Comparison of ENCODE assay signal across 11 cellular contexts in the genomic region with DNA sequence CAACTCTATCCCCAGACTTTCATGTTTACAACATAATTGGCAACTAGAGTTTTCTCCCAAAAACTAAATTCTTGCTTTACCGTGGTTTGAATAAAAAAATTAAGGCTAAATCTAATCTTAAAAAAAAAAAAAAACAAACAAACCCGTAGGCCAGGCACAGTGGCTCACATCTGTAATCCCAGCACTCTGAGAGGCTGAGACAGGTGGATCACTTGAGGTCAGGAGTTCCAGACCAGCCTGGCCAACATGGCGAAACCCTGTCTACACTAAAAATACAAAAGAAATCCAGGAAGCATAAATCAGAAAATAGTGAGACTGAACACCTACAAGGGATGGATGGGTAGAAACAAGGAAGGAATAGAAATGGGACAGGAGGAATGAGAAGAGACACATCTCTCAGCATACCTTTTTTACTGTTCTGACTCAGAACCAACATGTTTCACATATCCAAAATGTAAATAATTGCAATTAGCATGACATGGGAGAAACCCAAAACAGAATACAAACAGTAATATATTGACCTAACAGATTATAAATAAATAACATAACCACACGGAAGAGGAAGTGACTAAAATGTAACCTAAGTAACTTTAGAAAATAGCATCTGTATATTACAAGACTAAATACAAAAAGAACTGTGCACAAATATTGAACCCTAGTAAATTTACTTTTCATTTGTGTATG. TPM values are rescaled to one million over a fixed set of nuclear protein-coding genes. Genes with fewer than 3 reads are reported as not detected.
A peak's percentile ranks its signal among the peaks of the same experiment; 100 is the strongest.
DNase-seq lines count a peak whose midpoint lies in the region; ATAC-seq and TF ChIP-seq lines count a peak whose summit lies in the region.
"Had no signal": no experiment of that assay in that cellular context is flagged by ENCODE, and none has a peak within 500 bp of the region (broad histone marks: within the 10 kb centered on the region; RNA-seq: fewer than 3 reads in every experiment).

No MANE protein-coding gene starts in this region.

- TF ChIP-seq CTCF in osteoblast (IDR thresholded peaks at IDR 0.05; ENCODE audit: extremely low read depth, low read depth, low read length), result no peak

- no peaks in the 10 kb centered on the region for H3K27me3 Mint-ChIP-seq in CD4-positive, alpha-beta memory T cell

- peak overlapping the region; percentile 42 to 89 (median 81) for H3K27ac Mint-ChIP-seq in CD4-positive, alpha-beta memory T cell

- POLR2A ChIA-PET in CD4-positive, alpha-beta memory T cell (lab: Charles Lee; ENCODE audit: partially characterized antibody), result interaction anchor here (7.3 kb wide), 1 partner anchor 14 kb away, joined by 84 read pairs; a partner anchor contains a TSS

- CTCF ChIA-PET in CD4-positive, alpha-beta memory T cell (lab: Charles Lee; ENCODE audit: partially characterized antibody), result interaction anchor here (0.8 to 0.9 kb wide), 2 partner anchors 16 to 127 kb away, joined by 3 to 4 read pairs; no protein-coding TSS in a partner anchor

- no peaks in the 10 kb centered on the region for H4K20me1 ChIP-seq in osteoblast (ENCODE audit: insufficient read depth, low read length)

- H3K27me3 ChIP-seq in CD4-positive, alpha-beta memory T cell (ENCODE audit: insufficient read depth, low read length), result no peaks in the 10 kb centered on the region
- H3K27me3 ChIP-seq in osteoblast (ENCODE audit: insufficient read depth, low read length), result no peaks in the 10 kb centered on the region
- H3K27me3 ChIP-seq: SJCRH30 had no signal

- H3K4me3 ChIP-seq in CD4-positive, alpha-beta memory T cell (ENCODE audit: low read length in 2 of 2), result no peak overlapping the region
- H3K4me3 ChIP-seq in osteoblast (ENCODE audit: insufficient read depth, low read length), result no peak overlapping the region
- H3K4me3 ChIP-seq: SJCRH30 had no signal

- peaks cover 99% of the 10 kb centered on the region for H3K4me1 ChIP-seq in CD4-positive, alpha-beta memory T cell (ENCODE audit: insufficient read depth, low read length)
- H3K4me1 ChIP-seq in osteoblast (ENCODE audit: insufficient read depth, low read length), result no peaks in the 10 kb centered on the region
- H3K4me1 ChIP-seq: SJCRH30 had no signal

- H3K9me3 ChIP-seq in CD4-positive, alpha-beta memory T cell (ENCODE audit: control insufficient read depth in 1 of 2, low read length in 2 of 2), result no peaks in the 10 kb centered on the region
- no peaks in the 10 kb centered on the region for H3K9me3 ChIP-seq in osteoblast (ENCODE audit: low read depth, low read length)
- H3K9me3 ChIP-seq: SJCRH30 had no signal

- peak; percentile 65 for ATAC-seq in GM18873 (IDR thresholded peaks at IDR 0.05; ENCODE audit: low FRiP score, unreplicated experiment)
- ATAC-seq in HG02678 (IDR thresholded peaks at IDR 0.05; ENCODE audit: unreplicated experiment), result peak; percentile 73
- ATAC-seq in HG03521 (IDR thresholded peaks at IDR 0.05; ENCODE audit: unreplicated experiment), result peak; percentile 71

- H3K4me3 Mint-ChIP-seq in CD4-positive, alpha-beta memory T cell, result peak overlapping the region in 7 of 8 donors; percentile 25 to 76 (median 65)

- H3K27ac ChIP-seq in CD4-positive, alpha-beta memory T cell (ENCODE audit: low read depth, low read length), result no peak overlapping the region
- no peak overlapping the region for H3K27ac ChIP-seq in osteoblast (ENCODE audit: low read depth, low read length)
- H3K27ac ChIP-seq: SJCRH30 had no signal

- no peak for DNase-seq in CD4-positive, alpha-beta memory T cell
- no peak for DNase-seq in NCI-H345 treated with DMSO at 0.1 percent for 48 hours (lab: John Stamatoyannopoulos, UW; ENCODE audit: unreplicated experiment)
- no peak for DNase-seq in osteoblast (ENCODE audit: insufficient read length, low spot score, missing footprints)
- DNase-seq in NCI-H2029 treated with DMSO at 0.1 percent for 48 hours (lab: John Stamatoyannopoulos, UW), result no peak
- DNase-seq in GM19240 (ENCODE audit: insufficient read length, low spot score), result no peak
- DNase-seq: activated CD8-positive, alpha-beta memory T cell treated with anti-CD3 and anti-CD28 coated beads for 24 hours; AML-193; SJCRH30 had no signal

- peaks cover 16 to 62% of the 10 kb centered on the region in 2 donors for H3K36me3 Mint-ChIP-seq in CD4-positive, alpha-beta memory T cell

- H3K4me2 ChIP-seq in osteoblast (ENCODE audit: insufficient read depth, low read length), result no peak overlapping the region

- H3K9me3 Mint-ChIP-seq in CD4-positive, alpha-beta memory T cell, result no peaks in the 10 kb centered on the region

- peaks cover 72 to 98% (median 87%) of the 10 kb centered on the region in 4 donors for H3K4me1 Mint-ChIP-seq in CD4-positive, alpha-beta memory T cell

- H3K79me2 ChIP-seq in osteoblast (ENCODE audit: insufficient read depth, low read length), result no peaks in the 10 kb centered on the region

- no peaks in the 10 kb centered on the region for H3K36me3 ChIP-seq in CD4-positive, alpha-beta memory T cell (ENCODE audit: insufficient read depth, low read length)
- no peaks in the 10 kb centered on the region for H3K36me3 ChIP-seq in osteoblast (ENCODE audit: insufficient read depth, low read length)
- H3K36me3 ChIP-seq: SJCRH30 had no signal

- intact Hi-C loops in CD4-positive, alpha-beta memory T cell (cut with micrococcal nuclease), result no loop called here

- H2AFZ ChIP-seq in osteoblast (ENCODE audit: low read length), result no peak overlapping the region

RNA-seq across cellular contexts. Expression of a gene that starts 17.5 kb away (rescaled TPM):
- 100 to 1,000 TPM; 256 to 270 TPM for total RNA-seq in CD4-positive, alpha-beta memory T cell
- 100 to 1,000 TPM; 223 to 336 TPM for polyA plus RNA-seq in CD4-positive, alpha-beta memory T cell
- total RNA-seq in osteoblast, result under 0.01 and 0.36 TPM in 2 replicates

Comparison
In these comparisons a context has a peak if more than half of its experiments do, and no peak if none do; other contexts are left out.
1. RNA of a gene that starts 17.5 kb away (total RNA-seq): 256 to 270 TPM in CD4-positive, alpha-beta memory T cell; under 0.01 to 0.36 TPM in osteoblast; every median in the first group is over 100 times any median in the second.
2. Peak in every context shown above with its lines, with median percentiles within 50 percentile points of each other: ATAC-seq.